In the genomic region with DNA sequence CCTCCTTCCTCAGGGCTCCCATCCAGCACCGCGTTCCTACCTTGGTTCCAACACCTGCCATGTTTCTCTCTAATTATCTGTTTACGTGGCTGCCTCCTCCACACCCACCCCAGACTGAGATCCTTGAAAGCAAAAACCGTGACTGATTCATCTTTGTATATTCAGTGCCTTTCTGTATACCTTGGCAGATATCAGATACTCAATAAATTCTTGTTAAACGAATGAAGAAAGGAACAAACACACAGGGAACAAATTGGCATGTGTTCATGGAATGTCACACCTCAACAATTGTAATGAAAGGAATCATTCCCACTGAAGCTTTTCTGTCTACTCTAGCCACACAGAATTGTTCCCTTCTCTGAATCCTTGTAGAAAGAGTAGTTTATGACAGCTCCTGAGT, we compare ENCODE assay signal across 19 cellular contexts. TPM values are rescaled to one million over a fixed set of nuclear protein-coding genes. Genes with fewer than 3 reads are reported as not detected.
"Had no signal": no experiment of that assay in that cellular context is flagged by ENCODE, and none has a peak within 500 bp of the region (broad histone marks: within the 10 kb centered on the region; RNA-seq: fewer than 3 reads in every experiment).

No MANE protein-coding gene starts in this region.

- DNase-seq: activated CD4-positive, alpha-beta T cell treated with anti-CD3 and anti-CD28 coated beads for 1 hour; activated CD4-positive, alpha-beta T cell treated with anti-CD3 and anti-CD28 coated beads, Interleukin-2, amount 50 U/mL, for 4 hours; activated CD8-positive, alpha-beta memory T cell treated with anti-CD3 and anti-CD28 coated beads, Interleukin-2, amount 10 ng/mL, durations not matched to agents 7 days and 5 days; activated gamma-delta T cell; activated T-cell treated with anti-CD3 and anti-CD28 coated beads, Interleukin-2, amount 50 U/mL, for 48 hours; caudate nucleus; erythroblast; gastrocnemius medialis; left colon; lower lobe of right lung; midbrain; sigmoid colon; spleen; stimulated activated naive CD8-positive, alpha-beta T cell treated with anti-CD3 and anti-CD28 coated beads, Interleukin-15, amount 100 ng/mL, for 72 hours; upper lobe of right lung had no signal

- ATAC-seq: activated CD8-positive, alpha-beta memory T cell treated with anti-CD3 and anti-CD28 coated beads, Interleukin-2, amount 10 ng/mL, durations not matched to agents 7 days and 5 days; activated naive CD4-positive, alpha-beta T cell treated with anti-CD3 and anti-CD28 coated beads, Interleukin-2, amount 50 U/mL, for 72 hours; gastrocnemius medialis; left colon; lower lobe of right lung; stimulated activated naive CD8-positive, alpha-beta T cell treated with anti-CD3 and anti-CD28 coated beads, Interleukin-15, amount 100 ng/mL, for 72 hours; upper lobe of right lung had no signal

- H3K36me3 Mint-ChIP-seq: activated CD8-positive, alpha-beta memory T cell treated with anti-CD3 and anti-CD28 coated beads, Interleukin-2, amount 10 ng/mL, durations not matched to agents 7 days and 5 days; activated naive CD4-positive, alpha-beta T cell treated with anti-CD3 and anti-CD28 coated beads, Interleukin-2, amount 50 U/mL, for 72 hours had no signal

- H3K4me3 Mint-ChIP-seq: activated CD8-positive, alpha-beta memory T cell treated with anti-CD3 and anti-CD28 coated beads, Interleukin-2, amount 10 ng/mL, durations not matched to agents 7 days and 5 days; neural crest cell; stimulated activated naive CD8-positive, alpha-beta T cell treated with anti-CD3 and anti-CD28 coated beads, Interleukin-15, amount 100 ng/mL, for 72 hours had no signal

- H3K27ac Mint-ChIP-seq: activated CD8-positive, alpha-beta memory T cell treated with anti-CD3 and anti-CD28 coated beads, Interleukin-2, amount 10 ng/mL, durations not matched to agents 7 days and 5 days; activated naive CD4-positive, alpha-beta T cell treated with anti-CD3 and anti-CD28 coated beads, Interleukin-2, amount 50 U/mL, for 72 hours; stimulated activated naive CD8-positive, alpha-beta T cell treated with anti-CD3 and anti-CD28 coated beads, Interleukin-15, amount 100 ng/mL, for 72 hours had no signal

- H3K9me3 Mint-ChIP-seq: activated naive CD4-positive, alpha-beta T cell treated with anti-CD3 and anti-CD28 coated beads, Interleukin-2, amount 50 U/mL, for 72 hours; neural crest cell; stimulated activated naive CD8-positive, alpha-beta T cell treated with anti-CD3 and anti-CD28 coated beads, Interleukin-15, amount 100 ng/mL, for 72 hours had no signal

- H3K4me1 Mint-ChIP-seq: activated CD8-positive, alpha-beta memory T cell treated with anti-CD3 and anti-CD28 coated beads, Interleukin-2, amount 10 ng/mL, durations not matched to agents 7 days and 5 days; stimulated activated naive CD8-positive, alpha-beta T cell treated with anti-CD3 and anti-CD28 coated beads, Interleukin-15, amount 100 ng/mL, for 72 hours had no signal

RNA-seq across cellular contexts. Expression of a gene that starts 20.4 kb away (rescaled TPM):
- total RNA-seq: activated CD8-positive, alpha-beta memory T cell treated with anti-CD3 and anti-CD28 coated beads, Interleukin-2, amount 10 ng/mL, durations not matched to agents 7 days and 5 days; activated naive CD4-positive, alpha-beta T cell treated with anti-CD3 and anti-CD28 coated beads, Interleukin-2, amount 50 U/mL, for 72 hours; gastrocnemius medialis; myocyte; osteoblast; upper lobe of right lung had no signal
